ENCODE assay signal across 8 cellular contexts in genomic region chr7:50696810-50697582, GRCh38.
DNase-seq lines count a peak whose midpoint lies in the region; ATAC-seq and TF ChIP-seq lines count a peak whose summit lies in the region.

No MANE protein-coding gene starts in this region.

- no CpG with 5 or more reads among the region's 3 CpGs for WGBS in mesendoderm (ENCODE audit: extremely low coverage, insufficient coverage, low lambda C conversion rate)

- no peak overlapping the region for H2BK120ac ChIP-seq in mesendoderm (ENCODE audit: low read depth, low read length)

- POLR2A ChIA-PET in Caco-2 (lab: Charles Lee): no interaction called here

- H2BK5ac ChIP-seq in mesendoderm (ENCODE audit: low read length): no peak overlapping the region

- no peak overlapping the region for H4K5ac ChIP-seq in mesendoderm (ENCODE audit: low read length)

- H3K27ac ChIP-seq in ascending aorta: no peak overlapping the region
- H3K27ac ChIP-seq in mesendoderm (ENCODE audit: low read depth, low read length): no peak overlapping the region

- no peak overlapping the region for H3K9ac ChIP-seq in mesendoderm (ENCODE audit: low read length)

- H2BK15ac ChIP-seq in mesendoderm (replicated peaks; ENCODE audit: low read depth): no peak overlapping the region

- no TSS peak for BruUV-seq in Caco-2 (replicated peaks; lab: Mats Ljungman, UMichigan)

- no peak overlapping the region for H3K4me3 Mint-ChIP-seq in Caco-2 (ENCODE audit: unreplicated experiment)
- H3K4me3 Mint-ChIP-seq in T-helper 2 cell treated with Interferon-gamma antibody and Interleukin-4, amounts not matched to agents 5 μg/mL and 100 μg/mL, for 36 hours: no peak overlapping the region

- no peak overlapping the region for H2AK5ac ChIP-seq in mesendoderm (ENCODE audit: low read length)

- ATAC-seq in HG03196 (IDR thresholded peaks at IDR 0.05; ENCODE audit: unreplicated experiment): no peak
- ATAC-seq in HG03439 (IDR thresholded peaks at IDR 0.05; ENCODE audit: unreplicated experiment): no peak

- CTCF ChIA-PET in Caco-2 (lab: Charles Lee): interaction anchor here (0.9 to 1.1 kb wide), 2 partner anchors 464 to 466 kb away, joined by 3 read pairs; no protein-coding TSS in a partner anchor

- H3K56ac ChIP-seq in mesendoderm (ENCODE audit: low read length): no peak overlapping the region

- intact Hi-C loops in Caco-2 (cut with micrococcal nuclease; ENCODE audit: unreplicated experiment): loop anchor here (1.0 to 10.0 kb wide), 3 partner anchors 96 to 464 kb away; no protein-coding TSS in a partner anchor
- intact Hi-C loops in ascending aorta (cut with DNase I): no loop called here

- H3K4me2 ChIP-seq in mesendoderm (ENCODE audit: low read length): no peak overlapping the region

- H3K4ac ChIP-seq in mesendoderm (ENCODE audit: low read depth, low read length): no peak overlapping the region

- peak; percentile 49 to 59 for TF ChIP-seq CTCF in Caco-2 (IDR thresholded peaks at IDR 0.05; ENCODE audit: insufficient read depth in 1 of 2, low read depth in 1 of 2, low read length in 1 of 2, severe bottlenecking in 1 of 2, unreplicated experiment in 1 of 2)
- TF ChIP-seq CTCF in ascending aorta (IDR thresholded peaks at IDR 0.05): peak in 2 of 3 experiments; percentile 6 to 42

- H3K4me3 ChIP-seq in Caco-2 (ENCODE audit: low read depth, low read length) (no peak overlapping the region), ascending aorta (no peak overlapping the region), mesendoderm (ENCODE audit: low read length) (no peak overlapping the region)

- no peak overlapping the region for H3K18ac ChIP-seq in mesendoderm (ENCODE audit: low read length)

- peak in 1 of 2 experiments; percentile 31 for DNase-seq in Caco-2
- DNase-seq in HT-29 (ENCODE audit: low spot score): peak; percentile 28
- no peak for DNase-seq in ascending aorta (ENCODE audit: low spot score in 2 of 2)
- DNase-seq in mesendoderm: peak; percentile 45
- no peak for DNase-seq in T-helper 2 cell treated with Interferon-gamma antibody and Interleukin-4, amounts not matched to agents 5 μg/mL and 100 μg/mL, for 36 hours (ENCODE audit: low spot score)
- DNase-seq in NCI-H510A (lab: John Stamatoyannopoulos, UW): no peak

- H3K79me2 ChIP-seq in mesendoderm (ENCODE audit: control insufficient read depth, insufficient read depth, low read length): peaks cover 2% of the 10 kb centered on the region

- H3K4me1 Mint-ChIP-seq in Caco-2 (ENCODE audit: low read depth, unreplicated experiment): peaks cover 7% of the 10 kb centered on the region
- peaks cover 3% of the 10 kb centered on the region for H3K4me1 Mint-ChIP-seq in T-helper 2 cell treated with Interferon-gamma antibody and Interleukin-4, amounts not matched to agents 5 μg/mL and 100 μg/mL, for 36 hours (ENCODE audit: low read depth)

- no peak overlapping the region for H3K23ac ChIP-seq in mesendoderm (ENCODE audit: low read length)

- peaks cover 26% of the 10 kb centered on the region for H3K36me3 Mint-ChIP-seq in Caco-2 (ENCODE audit: insufficient read depth, unreplicated experiment)
- H3K36me3 Mint-ChIP-seq in T-helper 2 cell treated with Interferon-gamma antibody and Interleukin-4, amounts not matched to agents 5 μg/mL and 100 μg/mL, for 36 hours (ENCODE audit: low read depth): no peaks in the 10 kb centered on the region

- H3K4me1 ChIP-seq in Caco-2 (no peaks in the 10 kb centered on the region), ascending aorta (peaks cover 0 to 17% of the 10 kb centered on the region in 2 donors), mesendoderm (ENCODE audit: control insufficient read depth, low read depth, low read length) (no peaks in the 10 kb centered on the region)

- no peak overlapping the region for H4K8ac ChIP-seq in mesendoderm (ENCODE audit: low read depth, low read length)

- H3K27me3 Mint-ChIP-seq in Caco-2 (ENCODE audit: insufficient read depth, unreplicated experiment): no peaks in the 10 kb centered on the region
- H3K27me3 Mint-ChIP-seq in T-helper 2 cell treated with Interferon-gamma antibody and Interleukin-4, amounts not matched to agents 5 μg/mL and 100 μg/mL, for 36 hours (ENCODE audit: low read depth): no peaks in the 10 kb centered on the region

- peaks cover 13% of the 10 kb centered on the region for H3K79me1 ChIP-seq in mesendoderm (ENCODE audit: low read length)

- no peaks in the 10 kb centered on the region for H3K9me3 ChIP-seq in Caco-2
- no peaks in the 10 kb centered on the region for H3K9me3 ChIP-seq in ascending aorta

- no peaks in the 10 kb centered on the region for H3K9me3 Mint-ChIP-seq in Caco-2 (ENCODE audit: unreplicated experiment)
- no peaks in the 10 kb centered on the region for H3K9me3 Mint-ChIP-seq in T-helper 2 cell treated with Interferon-gamma antibody and Interleukin-4, amounts not matched to agents 5 μg/mL and 100 μg/mL, for 36 hours

- H3K36me3 ChIP-seq in Caco-2 (ENCODE audit: control insufficient read depth, insufficient read depth, low read length) (no peaks in the 10 kb centered on the region), ascending aorta (peaks cover 1 to 12% of the 10 kb centered on the region in 2 donors), mesendoderm (ENCODE audit: control insufficient read depth, insufficient read depth, low read length) (no peaks in the 10 kb centered on the region)

- peak overlapping the region; percentile 8 for H3K27ac Mint-ChIP-seq in Caco-2 (ENCODE audit: unreplicated experiment)
- no peak overlapping the region for H3K27ac Mint-ChIP-seq in T-helper 2 cell treated with Interferon-gamma antibody and Interleukin-4, amounts not matched to agents 5 μg/mL and 100 μg/mL, for 36 hours

- no peaks in the 10 kb centered on the region for H3K27me3 ChIP-seq in Caco-2 (replicated peaks; ENCODE audit: control insufficient read depth, insufficient read depth, low read length)
- no peaks in the 10 kb centered on the region for H3K27me3 ChIP-seq in ascending aorta
- no peaks in the 10 kb centered on the region for H3K27me3 ChIP-seq in mesendoderm (ENCODE audit: insufficient read depth, low read length, poor library complexity)

Comparison
In these comparisons a context has a peak if more than half of its experiments do, and no peak if none do; other contexts are left out.
1. DNase-seq: peak in HT-29 (single experiment) and mesendoderm (single experiment); none in ascending aorta (0 of 2), T-helper 2 cell treated with Interferon-gamma antibody and Interleukin-4, amounts not matched to agents 5 μg/mL and 100 μg/mL, for 36 hours (single experiment) and NCI-H510A (single experiment).